Comparison of ENCODE assay signal across 9 cellular contexts in genomic region chr15:92383528-92384326, GRCh38. TPM values are rescaled to one million over a fixed set of nuclear protein-coding genes. Genes with fewer than 3 reads are reported as not detected.
DNase-seq lines count a peak whose midpoint lies in the region; FAIRE-seq and TF ChIP-seq lines count a peak whose summit lies in the region.
"Had no signal": no experiment of that assay in that cellular context is flagged by ENCODE, and none has a peak within 500 bp of the region (broad histone marks: within the 10 kb centered on the region; RNA-seq: fewer than 3 reads in every experiment).

No MANE protein-coding gene starts in this region.

- H3K4me1 Mint-ChIP-seq in glutamatergic neuron (ENCODE audit: low read depth, unreplicated experiment): no peaks in the 10 kb centered on the region

- H3K4me3 ChIP-seq in BE2C (ENCODE audit: low read depth, low read length): no peak overlapping the region
- H3K4me3 ChIP-seq in dorsolateral prefrontal cortex: no peak overlapping the region

- H3K9me3 ChIP-seq in BE2C: no peaks in the 10 kb centered on the region

- DNase-seq in BE2C (peak; percentile 67), GM19239 (ENCODE audit: insufficient read length, low spot score) (no peak), RKO (ENCODE audit: low spot score) (peak; percentile 14), glutamatergic neuron (peak; percentile 77), NOMO-1 (lab: John Stamatoyannopoulos, UW; ENCODE audit: unreplicated experiment in 2 of 2) (no peak), SHP77 (lab: John Stamatoyannopoulos, UW) (no peak), dorsolateral prefrontal cortex (no peak), Ammon's horn (ENCODE audit: low spot score) (no peak)

- intact Hi-C loops in dorsolateral prefrontal cortex (cut with DNase I): no loop called here

- H3K9me3 Mint-ChIP-seq in glutamatergic neuron (ENCODE audit: unreplicated experiment): no peaks in the 10 kb centered on the region

- H3K27ac ChIP-seq in dorsolateral prefrontal cortex: no peak overlapping the region

- peak; percentile 90 for TF ChIP-seq CTCF in BE2C (IDR thresholded peaks at IDR 0.05; ENCODE audit: low read depth, low read length)
- TF ChIP-seq CTCF in glutamatergic neuron (IDR thresholded peaks at IDR 0.05; ENCODE audit: partially characterized antibody, unreplicated experiment): peak; percentile 90
- TF ChIP-seq CTCF in dorsolateral prefrontal cortex (IDR thresholded peaks at IDR 0.05 in 54 of 56, conservative IDR thresholded peaks at IDR 0.05 in 2 of 56; ENCODE audit: low read depth in 1 of 56, partially characterized antibody in 56 of 56): peak in 11 of 56 donors; percentile 11 to 28 (median 19)

- no peaks in the 10 kb centered on the region for H3K4me1 ChIP-seq in BE2C

- H3K27me3 ChIP-seq in BE2C (peaks cover 2% of the 10 kb centered on the region; the same call in 1 of the 2 replicates), dorsolateral prefrontal cortex (peaks cover 0 to 46% (median 16%) of the 10 kb centered on the region in 45 donors)

- FAIRE-seq in GM19239 (lab: Jason Lieb, UNC): peak; percentile 44
- FAIRE-seq: endometrium had no signal

- no peak overlapping the region for H3K27ac Mint-ChIP-seq in glutamatergic neuron (ENCODE audit: unreplicated experiment)

- H3K36me3 ChIP-seq in BE2C: no peaks in the 10 kb centered on the region

- peaks cover 2% of the 10 kb centered on the region for H3K27me3 Mint-ChIP-seq in glutamatergic neuron (ENCODE audit: unreplicated experiment)

- H3K4me3 Mint-ChIP-seq in glutamatergic neuron (ENCODE audit: unreplicated experiment): no peak overlapping the region

- peaks cover 4% of the 10 kb centered on the region for H3K36me3 Mint-ChIP-seq in glutamatergic neuron (ENCODE audit: unreplicated experiment)

RNA-seq across cellular contexts. Expression of gene ST8SIA2, which starts 10.0 kb away (rescaled TPM):
- 9.6 TPM for polyA plus RNA-seq in BE2C (2012; ENCODE audit: insufficient read depth, insufficient read length, low read depth)
- total RNA-seq in glutamatergic neuron (ENCODE audit: unreplicated experiment): 30.4 TPM
- 1 to 10 TPM in 1 of 120 experiments, under 1 TPM in 80, not detected in 39; 0.07 to 1.1 (median 0.30) TPM for total RNA-seq in dorsolateral prefrontal cortex

Comparison
In these comparisons a context has a peak if more than half of its experiments do, and no peak if none do; other contexts are left out.
1. DNase-seq: peak in BE2C (single experiment), RKO (single experiment) and glutamatergic neuron (single experiment); none in GM19239 (single experiment), NOMO-1 (0 of 2), SHP77 (0 of 2), dorsolateral prefrontal cortex (0 of 10) and Ammon's horn (single experiment).
2. RNA of gene ST8SIA2, which starts 10.0 kb away (total RNA-seq): 30.4 TPM in glutamatergic neuron (single experiment); 0.07 to 1.1 TPM in dorsolateral prefrontal cortex; every median in the first group is over 10 times any median in the second.